8 cellular contexts compared by ENCODE assay signal in genomic region chr12:9707864-9708808, GRCh38. TPM values are rescaled to one million over a fixed set of nuclear protein-coding genes. Genes with fewer than 3 reads are reported as not detected.
DNase-seq lines count a peak whose midpoint lies in the region; ATAC-seq and TF ChIP-seq lines count a peak whose summit lies in the region.

No MANE protein-coding gene starts in this region.

- TF ChIP-seq CTCF in AG10803 (conservative IDR thresholded peaks at IDR 0.05; ENCODE audit: low read length), result peak; percentile 89
- TF ChIP-seq CTCF in esophagus muscularis mucosa (IDR thresholded peaks at IDR 0.05), result peak; percentile 62 to 82 (median 71)
- TF ChIP-seq CTCF in neural crest cell (conservative IDR thresholded peaks at IDR 0.05), result peak; percentile 94
- TF ChIP-seq CTCF in tibial nerve (IDR thresholded peaks at IDR 0.05), result peak; percentile 42 to 73 (median 56)

- H3K4me3 ChIP-seq in AG10803 (ENCODE audit: low read length) (no peak overlapping the region), esophagus muscularis mucosa (no peak overlapping the region), tibial nerve (no peak overlapping the region)

- H3K27me3 Mint-ChIP-seq in neural crest cell (ENCODE audit: low read depth), result peaks cover 2% of the 10 kb centered on the region

- intact Hi-C loops in esophagus muscularis mucosa (cut with DNase I), result loop anchor here (5.0 kb wide), 2 partner anchors 76 to 376 kb away; no protein-coding TSS in a partner anchor

- H3K36me3 Mint-ChIP-seq in neural crest cell (ENCODE audit: low read depth), result peaks cover 4% of the 10 kb centered on the region

- no peak overlapping the region for H3K27ac Mint-ChIP-seq in neural crest cell (ENCODE audit: unreplicated experiment)

- TF ChIP-seq POLR2A in esophagus muscularis mucosa (IDR thresholded peaks at IDR 0.05; ENCODE audit: low read depth) (no peak), tibial nerve (IDR thresholded peaks at IDR 0.05) (no peak)

- peak; percentile 42 for ATAC-seq in GM21526 (IDR thresholded peaks at IDR 0.05; ENCODE audit: low FRiP score, unreplicated experiment)
- no peak for ATAC-seq in GM18907 (IDR thresholded peaks at IDR 0.05; ENCODE audit: unreplicated experiment)

- peaks cover 0 to 7% (median 0%) of the 10 kb centered on the region in 4 donors for H3K4me1 ChIP-seq in esophagus muscularis mucosa
- H3K4me1 ChIP-seq in tibial nerve, result peaks cover 0 to 12% (median 0%) of the 10 kb centered on the region in 4 donors

- H3K9me3 ChIP-seq in esophagus muscularis mucosa, result no peaks in the 10 kb centered on the region
- H3K9me3 ChIP-seq in tibial nerve, result no peaks in the 10 kb centered on the region

- no peak for TF ChIP-seq EP300 in esophagus muscularis mucosa (IDR thresholded peaks at IDR 0.05)
- no peak for TF ChIP-seq EP300 in tibial nerve (IDR thresholded peaks at IDR 0.05)

- H3K4me1 Mint-ChIP-seq in neural crest cell, result no peaks in the 10 kb centered on the region

- H3K27me3 ChIP-seq in esophagus muscularis mucosa (peaks cover 0 to 3% (median 0%) of the 10 kb centered on the region in 4 donors), tibial nerve (no peaks in the 10 kb centered on the region)

- H3K27ac ChIP-seq in esophagus muscularis mucosa (replicated peaks in 1 of 4), result no peak overlapping the region
- peak overlapping the region in 1 of 4 donors; percentile 40 for H3K27ac ChIP-seq in tibial nerve

- 54% methylated on average over 12 of the region's 12 CpGs for WGBS in esophagus muscularis mucosa
- 59 to 60% methylated on average over 12 of the region's 12 CpGs for WGBS in tibial nerve, 2 donors

- peaks cover 17% of the 10 kb centered on the region for H3K9me3 Mint-ChIP-seq in neural crest cell

- DNase-seq in AG10803 (ENCODE audit: low read depth) (peak; percentile 58), NCI-H82 treated with DMSO at 0.1 percent for 48 hours (lab: John Stamatoyannopoulos, UW; ENCODE audit: unreplicated experiment) (peak; percentile 24), esophagus muscularis mucosa (ENCODE audit: extremely low spot score) (no peak), neural crest cell (ENCODE audit: low read depth, low spot score) (peak; percentile 41), tibial nerve (ENCODE audit: low spot score in 2 of 2) (peak in 1 of 2 donors; percentile 40)
- DNase-seq in activated CD8-positive, alpha-beta memory T cell treated with anti-CD3 and anti-CD28 coated beads, Interleukin-2, amount 50 U/mL, for 4 hours, result peak; percentile 69

- H3K4me3 Mint-ChIP-seq in neural crest cell, result no peak overlapping the region

- H3K36me3 ChIP-seq in esophagus muscularis mucosa (no peaks in the 10 kb centered on the region), tibial nerve (no peaks in the 10 kb centered on the region)

RNA-seq across cellular contexts. Expression of gene CLECL1, which starts 24.8 kb away (rescaled TPM):
- under 1 TPM in 1 of 4 donors, not detected in 3; 0.83 TPM for total RNA-seq in esophagus muscularis mucosa
- total RNA-seq in neural crest cell, result not detected in 2 replicates
- total RNA-seq in tibial nerve, result not detected

RNA-seq across cellular contexts. Expression of gene CLEC2D, which starts 38.6 kb away (rescaled TPM):
- total RNA-seq in esophagus muscularis mucosa (1 to 10 TPM; 3.4 to 7.5 (median 3.8) TPM), neural crest cell (9.5 and 10.6 TPM in 2 replicates), tibial nerve (10 to 100 TPM in 3 of 4 donors, 1 to 10 TPM in 1; 9.6 to 19.0 (median 13.2) TPM)

RNA-seq across cellular contexts. Expression of gene CD69, which starts 52.6 kb away (rescaled TPM):
- total RNA-seq in esophagus muscularis mucosa (1 to 10 TPM in 3 of 4 donors, under 1 TPM in 1; 0.65 to 3.3 (median 2.7) TPM), neural crest cell (not detected in 2 replicates), tibial nerve (10 to 100 TPM in 1 of 4 donors, 1 to 10 TPM in 3; 4.2 to 13.5 (median 7.4) TPM)
